In genomic region chr1:228314658-228315483, GRCh38 we compare ENCODE assay signal across 19 cellular contexts.
DNase-seq lines count a peak whose midpoint lies in the region; ATAC-seq and TF ChIP-seq lines count a peak whose summit lies in the region.
"Had no signal": no experiment of that assay in that cellular context is flagged by ENCODE, and none has a peak within 500 bp of the region (broad histone marks: within the 10 kb centered on the region; RNA-seq: fewer than 3 reads in every experiment).

No MANE protein-coding gene starts in this region.

- no peak overlapping the region for H4K8ac ChIP-seq in neuronal stem cell (ENCODE audit: low read depth, low read length)

- no peak overlapping the region for H3K4ac ChIP-seq in neuronal stem cell (ENCODE audit: low read length)

- ATAC-seq in left cardiac atrium (peak; percentile 9 to 31), upper lobe of left lung (ENCODE audit: low FRiP score in 2 of 2) (no peak)
- ATAC-seq: activated CD4-positive, CD25-positive, alpha-beta regulatory T cell treated with anti-CD3 and anti-CD28 coated beads, Interleukin-2, amount 50 U/mL, for 24 hours; esophagus mucosa; left colon; SK-N-SH treated with all-trans-retinoic acid at 6 μM for 48 hours had no signal

- TF ChIP-seq POLR2A in upper lobe of left lung (IDR thresholded peaks at IDR 0.05): no peak
- TF ChIP-seq POLR2A in sigmoid colon (IDR thresholded peaks at IDR 0.05): no peak

- H3K4me2 ChIP-seq in neuronal stem cell (ENCODE audit: insufficient read depth, low read length, poor library complexity, severe bottlenecking): no peak overlapping the region

- no peak overlapping the region for H2BK120ac ChIP-seq in neuronal stem cell (ENCODE audit: low read depth, low read length)

- peak; percentile 8 for DNase-seq in activated naive CD4-positive, alpha-beta T cell treated with anti-CD3 and anti-CD28 coated beads, Interleukin-2, amount 50 U/mL, for 16 hours
- DNase-seq in activated naive CD4-positive, alpha-beta T cell treated with Interleukin-2 at 50 U/mL for 16 hours: no peak
- DNase-seq in left cardiac atrium (no peak), neuronal stem cell (ENCODE audit: low spot score) (no peak), upper lobe of left lung (peak; percentile 19 to 70), sigmoid colon (no peak), HUDEP-2 (lab: John Stamatoyannopoulos, UW; ENCODE audit: unreplicated experiment in 76 of 76) (no peak), ACHN (no peak)
- DNase-seq: DMS 273 treated with DMSO at 0.1 percent for 48 hours, NCI-H748 treated with DMSO at 0.1 percent for 48 hours, OCI-M1, substantia nigra, T-helper 9 cell had no signal

- H2AK5ac ChIP-seq in neuronal stem cell (ENCODE audit: low read depth, low read length): no peak overlapping the region

- no peak overlapping the region for H2BK15ac ChIP-seq in neuronal stem cell (ENCODE audit: low read length)

- H3K27me3 ChIP-seq in neuronal stem cell (ENCODE audit: control insufficient read depth in 3 of 3, insufficient read depth in 3 of 3, low read depth in 1 of 3, low read length in 3 of 3) (no peaks in the 10 kb centered on the region), upper lobe of left lung (no peaks in the 10 kb centered on the region), sigmoid colon (peaks cover 0 to 5% (median 0%) of the 10 kb centered on the region in 3 donors)

- no peak overlapping the region for H2BK5ac ChIP-seq in neuronal stem cell (ENCODE audit: low read length)

- H3K36me3 ChIP-seq in neuronal stem cell (replicated peaks in 1 of 2; ENCODE audit: control insufficient read depth in 2 of 2, insufficient read depth in 2 of 2, low read length in 2 of 2): peaks cover 0 to 20% of the 10 kb centered on the region in 2 donors
- H3K36me3 ChIP-seq in upper lobe of left lung: peaks cover 0 to 39% (median 23%) of the 10 kb centered on the region in 4 donors
- H3K36me3 ChIP-seq in sigmoid colon: peaks cover 0 to under 1% (median 0%) of the 10 kb centered on the region in 4 donors

- H3K4me3 ChIP-seq in neuronal stem cell (ENCODE audit: low read length in 2 of 2) (peak overlapping the region in 1 of 2 donors; percentile 30), upper lobe of left lung (no peak overlapping the region), sigmoid colon (no peak overlapping the region)

- in situ Hi-C loops in ACHN (cut with HindIII; ENCODE audit: low pct_ligation_motif_present, low pct_unique_long_range_greater_than_20kb, low sequenced_read_pairs): no loop called here

- no peak overlapping the region for H2BK12ac ChIP-seq in neuronal stem cell (ENCODE audit: low read length)

- peaks cover 1% of the 10 kb centered on the region for H3K79me1 ChIP-seq in neuronal stem cell (ENCODE audit: low read depth, low read length)

- H3K9ac ChIP-seq in neuronal stem cell (ENCODE audit: low read depth, low read length, poor library complexity): no peak overlapping the region
- H3K9ac ChIP-seq: parathyroid adenoma had no signal

- intact Hi-C loops in left cardiac atrium (cut with DNase I) (no loop called here), sigmoid colon (cut with DNase I) (no loop called here)

- peak overlapping the region; percentile 90 for H3K14ac ChIP-seq in neuronal stem cell (ENCODE audit: low read length)

- TF ChIP-seq EP300 in upper lobe of left lung (IDR thresholded peaks at IDR 0.05) (no peak), sigmoid colon (IDR thresholded peaks at IDR 0.05) (no peak)

- peak overlapping the region; percentile 94 for H3K23ac ChIP-seq in neuronal stem cell (ENCODE audit: low read depth, low read length, poor library complexity)

- no peak for TF ChIP-seq CTCF in upper lobe of left lung (IDR thresholded peaks at IDR 0.05)
- no peak for TF ChIP-seq CTCF in sigmoid colon (IDR thresholded peaks at IDR 0.05)

- H3K9me3 ChIP-seq in neuronal stem cell (replicated peaks in 1 of 2; ENCODE audit: control insufficient read depth in 2 of 2, insufficient read depth in 1 of 2, low read depth in 1 of 2, low read length in 2 of 2): peaks cover 10 to 17% of the 10 kb centered on the region in 2 donors
- peaks cover 0 to 23% (median 9%) of the 10 kb centered on the region in 4 donors for H3K9me3 ChIP-seq in upper lobe of left lung
- H3K9me3 ChIP-seq in sigmoid colon: peaks cover 0 to 10% (median 2%) of the 10 kb centered on the region in 4 donors

- H4K91ac ChIP-seq in neuronal stem cell (ENCODE audit: low read depth, low read length, poor library complexity): no peak overlapping the region

- no peak overlapping the region for H2AFZ ChIP-seq in neuronal stem cell (ENCODE audit: low read length)
- H2AFZ ChIP-seq: parathyroid adenoma had no signal

- WGBS in neuronal stem cell (ENCODE audit: extremely low coverage in 2 of 2, insufficient read length in 2 of 2, insufficient replicate concordance in 1 of 2), 2 donors: no CpG with 5 or more reads among the region's 31 CpGs
- 93 to 94% methylated on average over 29 to 31 of the region's 31 CpGs for whole genome bisulfite sequencing in upper lobe of left lung, 2 donors
- 95 to 96% methylated on average over 31 of the region's 31 CpGs for WGBS in sigmoid colon, 2 donors

- H3K27ac ChIP-seq in neuronal stem cell (replicated peaks; ENCODE audit: low read length) (no peak overlapping the region), upper lobe of left lung (no peak overlapping the region), sigmoid colon (no peak overlapping the region)
- H3K27ac ChIP-seq: C4-2B, parathyroid adenoma had no signal

- no peaks in the 10 kb centered on the region for H3K4me1 ChIP-seq in neuronal stem cell (ENCODE audit: control insufficient read depth in 2 of 2, insufficient read depth in 1 of 2, low read depth in 1 of 2, low read length in 2 of 2)
- no peaks in the 10 kb centered on the region for H3K4me1 ChIP-seq in upper lobe of left lung
- H3K4me1 ChIP-seq in sigmoid colon: no peaks in the 10 kb centered on the region
- H3K4me1 ChIP-seq: parathyroid adenoma had no signal

- peak overlapping the region; percentile 25 for H3K18ac ChIP-seq in neuronal stem cell (ENCODE audit: low read length)

Comparison
In these comparisons a context has a peak if more than half of its experiments do, and no peak if none do; other contexts are left out.
1. DNase-seq: peak in activated naive CD4-positive, alpha-beta T cell treated with anti-CD3 and anti-CD28 coated beads, Interleukin-2, amount 50 U/mL, for 16 hours (single experiment) and upper lobe of left lung (2 of 2); none in activated naive CD4-positive, alpha-beta T cell treated with Interleukin-2 at 50 U/mL for 16 hours (single experiment), left cardiac atrium (single experiment), neuronal stem cell (single experiment), sigmoid colon (single experiment), HUDEP-2 (0 of 76) and ACHN (single experiment).
2. ATAC-seq: peak in left cardiac atrium (2 of 2); none in upper lobe of left lung (0 of 2).